ENCODE assay signal across 1 cellular context in the genomic region with DNA sequence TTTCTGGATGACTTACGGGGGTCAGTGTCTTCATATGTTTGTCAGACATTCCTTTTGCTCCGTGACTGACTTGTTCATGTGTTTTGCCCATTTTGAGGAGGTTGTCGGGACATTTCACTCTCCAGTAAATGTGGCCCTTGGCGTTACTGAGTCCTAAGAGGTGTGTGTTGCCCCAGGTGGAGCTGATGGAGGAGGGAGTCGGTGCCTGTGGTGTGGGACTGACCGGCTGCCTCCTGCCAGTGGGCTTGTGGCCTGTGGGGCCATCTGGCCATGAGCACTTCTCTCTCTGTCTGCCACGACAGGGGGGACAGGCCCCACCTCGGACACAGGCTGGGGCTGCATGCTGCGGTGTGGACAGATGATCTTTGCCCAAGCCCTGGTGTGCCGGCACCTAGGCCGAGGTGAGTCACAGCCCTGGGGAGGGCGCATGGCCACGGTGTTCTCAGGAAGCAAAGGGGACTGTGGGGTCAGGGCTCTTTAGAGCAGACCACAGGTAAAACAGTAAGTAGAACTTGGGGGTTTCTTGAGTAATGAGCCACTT.
TF ChIP-seq lines count a peak whose summit lies in the region.

No MANE protein-coding gene starts in this region.

TF ChIP-seq in HepG2, 621 proteins besides CTCF, POLR2A, EP300 and RAD21 (continued from another document and continues in another):
- TF ChIP-seq, protein P1, sequence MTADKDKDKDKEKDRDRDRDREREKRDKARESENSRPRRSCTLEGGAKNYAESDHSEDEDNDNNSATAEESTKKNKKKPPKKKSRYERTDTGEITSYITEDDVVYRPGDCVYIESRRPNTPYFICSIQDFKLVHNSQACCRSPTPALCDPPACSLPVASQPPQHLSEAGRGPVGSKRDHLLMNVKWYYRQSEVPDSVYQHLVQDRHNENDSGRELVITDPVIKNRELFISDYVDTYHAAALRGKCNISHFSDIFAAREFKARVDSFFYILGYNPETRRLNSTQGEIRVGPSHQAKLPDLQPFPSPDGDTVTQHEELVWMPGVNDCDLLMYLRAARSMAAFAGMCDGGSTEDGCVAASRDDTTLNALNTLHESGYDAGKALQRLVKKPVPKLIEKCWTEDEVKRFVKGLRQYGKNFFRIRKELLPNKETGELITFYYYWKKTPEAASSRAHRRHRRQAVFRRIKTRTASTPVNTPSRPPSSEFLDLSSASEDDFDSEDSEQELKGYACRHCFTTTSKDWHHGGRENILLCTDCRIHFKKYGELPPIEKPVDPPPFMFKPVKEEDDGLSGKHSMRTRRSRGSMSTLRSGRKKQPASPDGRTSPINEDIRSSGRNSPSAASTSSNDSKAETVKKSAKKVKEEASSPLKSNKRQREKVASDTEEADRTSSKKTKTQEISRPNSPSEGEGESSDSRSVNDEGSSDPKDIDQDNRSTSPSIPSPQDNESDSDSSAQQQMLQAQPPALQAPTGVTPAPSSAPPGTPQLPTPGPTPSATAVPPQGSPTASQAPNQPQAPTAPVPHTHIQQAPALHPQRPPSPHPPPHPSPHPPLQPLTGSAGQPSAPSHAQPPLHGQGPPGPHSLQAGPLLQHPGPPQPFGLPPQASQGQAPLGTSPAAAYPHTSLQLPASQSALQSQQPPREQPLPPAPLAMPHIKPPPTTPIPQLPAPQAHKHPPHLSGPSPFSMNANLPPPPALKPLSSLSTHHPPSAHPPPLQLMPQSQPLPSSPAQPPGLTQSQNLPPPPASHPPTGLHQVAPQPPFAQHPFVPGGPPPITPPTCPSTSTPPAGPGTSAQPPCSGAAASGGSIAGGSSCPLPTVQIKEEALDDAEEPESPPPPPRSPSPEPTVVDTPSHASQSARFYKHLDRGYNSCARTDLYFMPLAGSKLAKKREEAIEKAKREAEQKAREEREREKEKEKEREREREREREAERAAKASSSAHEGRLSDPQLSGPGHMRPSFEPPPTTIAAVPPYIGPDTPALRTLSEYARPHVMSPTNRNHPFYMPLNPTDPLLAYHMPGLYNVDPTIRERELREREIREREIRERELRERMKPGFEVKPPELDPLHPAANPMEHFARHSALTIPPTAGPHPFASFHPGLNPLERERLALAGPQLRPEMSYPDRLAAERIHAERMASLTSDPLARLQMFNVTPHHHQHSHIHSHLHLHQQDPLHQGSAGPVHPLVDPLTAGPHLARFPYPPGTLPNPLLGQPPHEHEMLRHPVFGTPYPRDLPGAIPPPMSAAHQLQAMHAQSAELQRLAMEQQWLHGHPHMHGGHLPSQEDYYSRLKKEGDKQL (CRISPR knock-in tag; IDR thresholded peaks at IDR 0.05; ENCODE audit: low read depth), result peak; percentile 66
- TF ChIP-seq, protein P2, sequence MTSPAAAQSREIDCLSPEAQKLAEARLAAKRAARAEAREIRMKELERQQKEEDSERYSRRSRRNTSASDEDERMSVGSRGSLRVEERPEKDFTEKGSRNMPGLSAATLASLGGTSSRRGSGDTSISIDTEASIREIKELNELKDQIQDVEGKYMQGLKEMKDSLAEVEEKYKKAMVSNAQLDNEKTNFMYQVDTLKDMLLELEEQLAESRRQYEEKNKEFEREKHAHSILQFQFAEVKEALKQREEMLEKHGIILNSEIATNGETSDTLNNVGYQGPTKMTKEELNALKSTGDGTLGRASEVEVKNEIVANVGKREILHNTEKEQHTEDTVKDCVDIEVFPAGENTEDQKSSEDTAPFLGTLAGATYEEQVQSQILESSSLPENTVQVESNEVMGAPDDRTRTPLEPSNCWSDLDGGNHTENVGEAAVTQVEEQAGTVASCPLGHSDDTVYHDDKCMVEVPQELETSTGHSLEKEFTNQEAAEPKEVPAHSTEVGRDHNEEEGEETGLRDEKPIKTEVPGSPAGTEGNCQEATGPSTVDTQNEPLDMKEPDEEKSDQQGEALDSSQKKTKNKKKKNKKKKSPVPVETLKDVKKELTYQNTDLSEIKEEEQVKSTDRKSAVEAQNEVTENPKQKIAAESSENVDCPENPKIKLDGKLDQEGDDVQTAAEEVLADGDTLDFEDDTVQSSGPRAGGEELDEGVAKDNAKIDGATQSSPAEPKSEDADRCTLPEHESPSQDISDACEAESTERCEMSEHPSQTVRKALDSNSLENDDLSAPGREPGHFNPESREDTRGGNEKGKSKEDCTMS (CRISPR knock-in tag; conservative IDR thresholded peaks at IDR 0.05), result no peak
- TF ChIP-seq ATAD3A (CRISPR knock-in tag; IDR thresholded peaks at IDR 0.05) (no peak), ZSCAN9 (CRISPR knock-in tag; IDR thresholded peaks at IDR 0.05; ENCODE audit: borderline replicate concordance) (peak; percentile 52; the same call in 1 of the 2 replicates), PAX8 (CRISPR knock-in tag; IDR thresholded peaks at IDR 0.05; ENCODE audit: borderline replicate concordance) (no peak), HMG20A (CRISPR knock-in tag; IDR thresholded peaks at IDR 0.05; ENCODE audit: borderline replicate concordance) (peak; percentile 37; the same call in 1 of the 2 replicates), ZNF205 (CRISPR knock-in tag; IDR thresholded peaks at IDR 0.05) (0 out of 2 replicates have a peak, but pooled peaks have one; percentile 39), ZNF563 (CRISPR knock-in tag; IDR thresholded peaks at IDR 0.05) (0 out of 2 replicates have a peak, but pooled peaks have one; percentile 12), ZNF674 (CRISPR knock-in tag; IDR thresholded peaks at IDR 0.05; ENCODE audit: low read depth) (no peak), ZNF660 (CRISPR knock-in tag; IDR thresholded peaks at IDR 0.05; ENCODE audit: borderline replicate concordance, low read depth) (no peak; the same call in 1 of the 2 replicates), ZNF879 (CRISPR knock-in tag; IDR thresholded peaks at IDR 0.05) (no peak), MATR3 (CRISPR knock-in tag; IDR thresholded peaks at IDR 0.05) (no peak), MXI1 (IDR thresholded peaks at IDR 0.05; ENCODE audit: borderline replicate concordance, low read depth, low read length) (peak; percentile 91; the same call in 1 of the 3 replicates), SIN3A (IDR thresholded peaks at IDR 0.05; ENCODE audit: borderline replicate concordance, low read depth, low read length) (peak; percentile 76; the same call in 1 of the 2 replicates), ZNF672 (CRISPR knock-in tag; IDR thresholded peaks at IDR 0.05) (no peak), ZFP90 (CRISPR knock-in tag; IDR thresholded peaks at IDR 0.05; ENCODE audit: borderline replicate concordance) (no peak), ZNF530 (CRISPR knock-in tag; IDR thresholded peaks at IDR 0.05; ENCODE audit: low read depth) (no peak), ZNF724P (CRISPR knock-in tag; IDR thresholded peaks at IDR 0.05; ENCODE audit: borderline replicate concordance) (peak; percentile 88; the same call in 1 of the 2 replicates), ZNF878 (CRISPR knock-in tag; IDR thresholded peaks at IDR 0.05) (no peak), ZNF260 (CRISPR knock-in tag; IDR thresholded peaks at IDR 0.05; ENCODE audit: borderline replicate concordance, low read depth) (no peak), ZNF44 (CRISPR knock-in tag; IDR thresholded peaks at IDR 0.05) (peak; percentile 84; the same call in 1 of the 2 replicates), AKAP8 (CRISPR knock-in tag; IDR thresholded peaks at IDR 0.05) (peak; percentile 85), RNF2 (conservative IDR thresholded peaks at IDR 0.05; ENCODE audit: low read depth) (no peak), SYNCRIP (IDR thresholded peaks at IDR 0.05; ENCODE audit: insufficient read depth, low read depth, low read length) (no peak), ZNF747 (CRISPR knock-in tag; IDR thresholded peaks at IDR 0.05; ENCODE audit: borderline replicate concordance) (no peak)
- TF ChIP-seq, protein P3, sequence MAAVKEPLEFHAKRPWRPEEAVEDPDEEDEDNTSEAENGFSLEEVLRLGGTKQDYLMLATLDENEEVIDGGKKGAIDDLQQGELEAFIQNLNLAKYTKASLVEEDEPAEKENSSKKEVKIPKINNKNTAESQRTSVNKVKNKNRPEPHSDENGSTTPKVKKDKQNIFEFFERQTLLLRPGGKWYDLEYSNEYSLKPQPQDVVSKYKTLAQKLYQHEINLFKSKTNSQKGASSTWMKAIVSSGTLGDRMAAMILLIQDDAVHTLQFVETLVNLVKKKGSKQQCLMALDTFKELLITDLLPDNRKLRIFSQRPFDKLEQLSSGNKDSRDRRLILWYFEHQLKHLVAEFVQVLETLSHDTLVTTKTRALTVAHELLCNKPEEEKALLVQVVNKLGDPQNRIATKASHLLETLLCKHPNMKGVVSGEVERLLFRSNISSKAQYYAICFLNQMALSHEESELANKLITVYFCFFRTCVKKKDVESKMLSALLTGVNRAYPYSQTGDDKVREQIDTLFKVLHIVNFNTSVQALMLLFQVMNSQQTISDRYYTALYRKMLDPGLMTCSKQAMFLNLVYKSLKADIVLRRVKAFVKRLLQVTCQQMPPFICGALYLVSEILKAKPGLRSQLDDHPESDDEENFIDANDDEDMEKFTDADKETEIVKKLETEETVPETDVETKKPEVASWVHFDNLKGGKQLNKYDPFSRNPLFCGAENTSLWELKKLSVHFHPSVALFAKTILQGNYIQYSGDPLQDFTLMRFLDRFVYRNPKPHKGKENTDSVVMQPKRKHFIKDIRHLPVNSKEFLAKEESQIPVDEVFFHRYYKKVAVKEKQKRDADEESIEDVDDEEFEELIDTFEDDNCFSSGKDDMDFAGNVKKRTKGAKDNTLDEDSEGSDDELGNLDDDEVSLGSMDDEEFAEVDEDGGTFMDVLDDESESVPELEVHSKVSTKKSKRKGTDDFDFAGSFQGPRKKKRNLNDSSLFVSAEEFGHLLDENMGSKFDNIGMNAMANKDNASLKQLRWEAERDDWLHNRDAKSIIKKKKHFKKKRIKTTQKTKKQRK (IDR thresholded peaks at IDR 0.05; ENCODE audit: low read length), result no peak
- TF ChIP-seq, protein P4, sequence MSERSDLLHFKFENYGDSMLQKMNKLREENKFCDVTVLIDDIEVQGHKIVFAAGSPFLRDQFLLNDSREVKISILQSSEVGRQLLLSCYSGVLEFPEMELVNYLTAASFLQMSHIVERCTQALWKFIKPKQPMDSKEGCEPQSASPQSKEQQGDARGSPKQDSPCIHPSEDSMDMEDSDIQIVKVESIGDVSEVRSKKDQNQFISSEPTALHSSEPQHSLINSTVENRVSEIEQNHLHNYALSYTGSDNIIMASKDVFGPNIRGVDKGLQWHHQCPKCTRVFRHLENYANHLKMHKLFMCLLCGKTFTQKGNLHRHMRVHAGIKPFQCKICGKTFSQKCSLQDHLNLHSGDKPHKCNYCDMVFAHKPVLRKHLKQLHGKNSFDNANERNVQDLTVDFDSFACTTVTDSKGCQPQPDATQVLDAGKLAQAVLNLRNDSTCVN (CRISPR knock-in tag; IDR thresholded peaks at IDR 0.05; ENCODE audit: borderline replicate concordance), result peak; percentile 81; the same call in 1 of the 2 replicates
- TF ChIP-seq, protein P5, sequence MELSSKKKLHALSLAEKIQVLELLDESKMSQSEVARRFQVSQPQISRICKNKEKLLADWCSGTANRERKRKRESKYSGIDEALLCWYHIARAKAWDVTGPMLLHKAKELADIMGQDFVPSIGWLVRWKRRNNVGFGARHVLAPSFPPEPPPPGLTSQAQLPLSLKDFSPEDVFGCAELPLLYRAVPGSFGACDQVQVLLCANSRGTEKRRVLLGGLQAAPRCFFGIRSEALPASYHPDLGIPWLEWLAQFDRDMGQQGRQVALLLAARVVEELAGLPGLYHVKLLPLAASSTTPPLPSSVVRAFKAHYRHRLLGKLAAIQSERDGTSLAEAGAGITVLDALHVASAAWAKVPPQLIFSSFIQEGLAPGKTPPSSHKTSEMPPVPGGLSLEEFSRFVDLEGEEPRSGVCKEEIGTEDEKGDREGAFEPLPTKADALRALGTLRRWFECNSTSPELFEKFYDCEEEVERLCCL (CRISPR knock-in tag; IDR thresholded peaks at IDR 0.05; ENCODE audit: borderline replicate concordance), result no peak
- TF ChIP-seq, protein P6, sequence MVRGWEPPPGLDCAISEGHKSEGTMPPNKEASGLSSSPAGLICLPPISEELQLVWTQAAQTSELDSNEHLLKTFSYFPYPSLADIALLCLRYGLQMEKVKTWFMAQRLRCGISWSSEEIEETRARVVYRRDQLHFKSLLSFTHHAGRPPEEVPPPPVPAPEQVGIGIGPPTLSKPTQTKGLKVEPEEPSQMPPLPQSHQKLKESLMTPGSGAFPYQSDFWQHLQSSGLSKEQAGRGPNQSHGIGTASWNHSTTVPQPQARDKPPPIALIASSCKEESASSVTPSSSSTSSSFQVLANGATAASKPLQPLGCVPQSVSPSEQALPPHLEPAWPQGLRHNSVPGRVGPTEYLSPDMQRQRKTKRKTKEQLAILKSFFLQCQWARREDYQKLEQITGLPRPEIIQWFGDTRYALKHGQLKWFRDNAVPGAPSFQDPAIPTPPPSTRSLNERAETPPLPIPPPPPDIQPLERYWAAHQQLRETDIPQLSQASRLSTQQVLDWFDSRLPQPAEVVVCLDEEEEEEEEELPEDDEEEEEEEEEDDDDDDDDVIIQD (CRISPR knock-in tag; IDR thresholded peaks at IDR 0.05; ENCODE audit: low read depth), result peak; percentile 90
- TF ChIP-seq, protein P7, sequence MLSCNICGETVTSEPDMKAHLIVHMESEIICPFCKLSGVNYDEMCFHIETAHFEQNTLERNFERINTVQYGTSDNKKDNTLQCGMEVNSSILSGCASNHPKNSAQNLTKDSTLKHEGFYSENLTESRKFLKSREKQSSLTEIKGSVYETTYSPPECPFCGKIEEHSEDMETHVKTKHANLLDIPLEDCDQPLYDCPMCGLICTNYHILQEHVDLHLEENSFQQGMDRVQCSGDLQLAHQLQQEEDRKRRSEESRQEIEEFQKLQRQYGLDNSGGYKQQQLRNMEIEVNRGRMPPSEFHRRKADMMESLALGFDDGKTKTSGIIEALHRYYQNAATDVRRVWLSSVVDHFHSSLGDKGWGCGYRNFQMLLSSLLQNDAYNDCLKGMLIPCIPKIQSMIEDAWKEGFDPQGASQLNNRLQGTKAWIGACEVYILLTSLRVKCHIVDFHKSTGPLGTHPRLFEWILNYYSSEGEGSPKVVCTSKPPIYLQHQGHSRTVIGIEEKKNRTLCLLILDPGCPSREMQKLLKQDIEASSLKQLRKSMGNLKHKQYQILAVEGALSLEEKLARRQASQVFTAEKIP (CRISPR knock-in tag; IDR thresholded peaks at IDR 0.05; ENCODE audit: borderline replicate concordance), result no peak
- TF ChIP-seq, protein P8, sequence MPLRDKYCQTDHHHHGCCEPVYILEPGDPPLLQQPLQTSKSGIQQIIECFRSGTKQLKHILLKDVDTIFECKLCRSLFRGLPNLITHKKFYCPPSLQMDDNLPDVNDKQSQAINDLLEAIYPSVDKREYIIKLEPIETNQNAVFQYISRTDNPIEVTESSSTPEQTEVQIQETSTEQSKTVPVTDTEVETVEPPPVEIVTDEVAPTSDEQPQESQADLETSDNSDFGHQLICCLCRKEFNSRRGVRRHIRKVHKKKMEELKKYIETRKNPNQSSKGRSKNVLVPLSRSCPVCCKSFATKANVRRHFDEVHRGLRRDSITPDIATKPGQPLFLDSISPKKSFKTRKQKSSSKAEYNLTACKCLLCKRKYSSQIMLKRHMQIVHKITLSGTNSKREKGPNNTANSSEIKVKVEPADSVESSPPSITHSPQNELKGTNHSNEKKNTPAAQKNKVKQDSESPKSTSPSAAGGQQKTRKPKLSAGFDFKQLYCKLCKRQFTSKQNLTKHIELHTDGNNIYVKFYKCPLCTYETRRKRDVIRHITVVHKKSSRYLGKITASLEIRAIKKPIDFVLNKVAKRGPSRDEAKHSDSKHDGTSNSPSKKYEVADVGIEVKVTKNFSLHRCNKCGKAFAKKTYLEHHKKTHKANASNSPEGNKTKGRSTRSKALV (CRISPR knock-in tag; IDR thresholded peaks at IDR 0.05), result 0 out of 2 replicates have a peak, but pooled peaks have one; percentile 83
- TF ChIP-seq, protein P9, sequence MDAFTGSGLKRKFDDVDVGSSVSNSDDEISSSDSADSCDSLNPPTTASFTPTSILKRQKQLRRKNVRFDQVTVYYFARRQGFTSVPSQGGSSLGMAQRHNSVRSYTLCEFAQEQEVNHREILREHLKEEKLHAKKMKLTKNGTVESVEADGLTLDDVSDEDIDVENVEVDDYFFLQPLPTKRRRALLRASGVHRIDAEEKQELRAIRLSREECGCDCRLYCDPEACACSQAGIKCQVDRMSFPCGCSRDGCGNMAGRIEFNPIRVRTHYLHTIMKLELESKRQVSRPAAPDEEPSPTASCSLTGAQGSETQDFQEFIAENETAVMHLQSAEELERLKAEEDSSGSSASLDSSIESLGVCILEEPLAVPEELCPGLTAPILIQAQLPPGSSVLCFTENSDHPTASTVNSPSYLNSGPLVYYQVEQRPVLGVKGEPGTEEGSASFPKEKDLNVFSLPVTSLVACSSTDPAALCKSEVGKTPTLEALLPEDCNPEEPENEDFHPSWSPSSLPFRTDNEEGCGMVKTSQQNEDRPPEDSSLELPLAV (CRISPR knock-in tag; conservative IDR thresholded peaks at IDR 0.05; ENCODE audit: low read depth), result no peak
